Comparison of ENCODE assay signal across 30 cellular contexts in the genomic region with DNA sequence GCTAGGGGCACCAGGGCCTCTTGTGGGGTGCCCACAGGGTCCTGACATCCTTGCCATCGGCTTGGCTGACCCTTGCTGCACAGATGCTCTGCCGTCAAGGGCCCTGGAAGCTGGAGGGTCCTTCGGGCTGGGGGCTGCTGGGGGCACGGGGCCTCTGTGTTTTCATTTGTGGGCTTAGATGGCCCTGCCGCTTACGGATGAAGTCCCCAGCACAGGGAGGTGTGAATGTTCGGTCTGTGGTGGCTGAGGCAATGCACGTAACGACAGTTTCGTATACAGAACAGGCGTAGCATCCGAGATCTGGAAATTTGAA.
"Had no signal": no experiment of that assay in that cellular context is flagged by ENCODE, and none has a peak within 500 bp of the region (broad histone marks: within the 10 kb centered on the region; RNA-seq: fewer than 3 reads in every experiment).

No MANE protein-coding gene starts in this region.

- ATAC-seq: activated CD4-positive, alpha-beta T cell treated with anti-CD3 and anti-CD28 coated beads for 36 hours; activated CD8-positive, alpha-beta memory T cell treated with anti-CD3 and anti-CD28 coated beads, Interleukin-2, amount 10 ng/mL, durations not matched to agents 7 days and 5 days; activated CD8-positive, alpha-beta T cell treated with anti-CD3 and anti-CD28 coated beads, Interleukin-2, amount 10 ng/mL, durations not matched to agents 7 days and 5 days; activated naive CD8-positive, alpha-beta T cell treated with anti-CD3 and anti-CD28 coated beads, Interleukin-2, amount 50 U/mL, for 24 hours; effector memory CD8-positive, alpha-beta T cell; foreskin keratinocyte; gastrocnemius medialis had no signal

- H3K9me3 ChIP-seq: adrenal gland, body of pancreas, esophagus muscularis mucosa, gastrocnemius medialis, heart left ventricle had no signal

- DNase-seq: activated CD4-positive, alpha-beta memory T cell treated with anti-CD3 and anti-CD28 coated beads for 36 hours; activated CD4-positive, alpha-beta T cell treated with anti-CD3 and anti-CD28 coated beads for 36 hours; activated CD4-positive, alpha-beta T cell treated with anti-CD3 and anti-CD28 coated beads, Interleukin-2, amount 10 ng/mL, durations not matched to agents 24 days and 14 days; activated CD4-positive, CD25-positive, alpha-beta regulatory T cell; activated CD4-positive, CD25-positive, alpha-beta regulatory T cell treated with anti-CD3 and anti-CD28 coated beads, Interleukin-2, amount 50 U/mL, for 72 hours; activated CD8-positive, alpha-beta memory T cell treated with anti-CD3 and anti-CD28 coated beads, Interleukin-2, amount 10 ng/mL, durations not matched to agents 7 days and 5 days; activated CD8-positive, alpha-beta memory T cell treated with anti-CD3 and anti-CD28 coated beads, Interleukin-2, amount 50 U/mL, for 4 hours; activated CD8-positive, alpha-beta T cell treated with anti-CD3 and anti-CD28 coated beads, Interleukin-2, amount 10 ng/mL, durations not matched to agents 7 days and 5 days; activated effector memory CD4-positive, alpha-beta T cell treated with anti-CD3 and anti-CD28 coated beads, Interleukin-2, amount 50 U/mL, for 16 hours; activated naive CD4-positive, alpha-beta T cell treated with anti-CD3 and anti-CD28 coated beads for 36 hours; activated naive CD8-positive, alpha-beta T cell treated with anti-CD3 and anti-CD28 coated beads for 36 hours; activated naive CD8-positive, alpha-beta T cell treated with anti-CD3 and anti-CD28 coated beads, Interleukin-2, amount 50 U/mL, for 24 hours; activated T-cell treated with anti-CD3 and anti-CD28 coated beads, Interleukin-2, amount 50 U/mL, for 1 hour; activated T-cell treated with anti-CD3 and anti-CD28 coated beads, Interleukin-2, amount 50 U/mL, for 48 hours; adrenal gland; amygdala; aorta; body of pancreas; caudate nucleus; cortex of kidney; dermis blood vessel endothelial cell; effector CD4-positive, alpha-beta T cell; effector memory CD8-positive, alpha-beta T cell; erythroblast; foreskin keratinocyte; gastrocnemius medialis; glutamatergic neuron; T-helper 2 cell had no signal

- H3K27ac ChIP-seq: adrenal gland, body of pancreas, esophagus muscularis mucosa, foreskin keratinocyte, gastrocnemius medialis, heart left ventricle had no signal

- H3K4me3 ChIP-seq: adrenal gland, body of pancreas, esophagus muscularis mucosa, gastrocnemius medialis, heart left ventricle had no signal

- H3K27me3 ChIP-seq: adrenal gland, body of pancreas, esophagus muscularis mucosa, foreskin keratinocyte, gastrocnemius medialis, heart left ventricle had no signal
